ENCODE assay signal across 2 cellular contexts in genomic region chr19:9675358-9675901, GRCh38.
TF ChIP-seq lines count a peak whose summit lies in the region.
"Not testable (repeated sequence)": the region's sequence is repeated elsewhere in the genome, so short reads cannot be mapped to it uniquely, and the experiment has no call there.

No MANE protein-coding gene starts in this region.

TF ChIP-seq in SK-N-SH treated with all-trans-retinoic acid at 6 μM for 48 hours, 23 proteins besides CTCF, POLR2A, EP300 and RAD21:
- 0 out of 2 replicates have a peak, but pooled peaks have one; percentile 4 for TF ChIP-seq SNAI2 (CRISPR knock-in tag; IDR thresholded peaks at IDR 0.05)
TF ChIP-seq in SK-N-SH treated with all-trans-retinoic acid at 6 μM for 48 hours: peak in this region for 1; not testable (repeated sequence) for 22.

TF ChIP-seq in HepG2, 621 proteins besides CTCF, POLR2A, EP300 and RAD21:
- TF ChIP-seq IKZF5 (CRISPR knock-in tag; IDR thresholded peaks at IDR 0.05) (0 out of 2 replicates have a peak, but pooled peaks have one; percentile 7), PRPF4 (IDR thresholded peaks at IDR 0.05; ENCODE audit: low read depth, low read length, poor library complexity, severe bottlenecking) (peak; percentile 44), SP2 (CRISPR knock-in tag; IDR thresholded peaks at IDR 0.05) (0 out of 2 replicates have a peak, but pooled peaks have one; percentile 12), REL (CRISPR knock-in tag; conservative IDR thresholded peaks at IDR 0.05) (0 out of 2 replicates have a peak, but pooled peaks have one; percentile 23), KDM1A (CRISPR knock-in tag; IDR thresholded peaks at IDR 0.05) (0 out of 2 replicates have a peak, but pooled peaks have one; percentile 26), SOX5 (CRISPR knock-in tag; IDR thresholded peaks at IDR 0.05; ENCODE audit: borderline replicate concordance) (0 out of 2 replicates have a peak, but pooled peaks have one; percentile 3), ZNF543 (CRISPR knock-in tag; IDR thresholded peaks at IDR 0.05) (0 out of 2 replicates have a peak, but pooled peaks have one; percentile 57), ZNF362 (CRISPR knock-in tag; IDR thresholded peaks at IDR 0.05; ENCODE audit: borderline replicate concordance) (peak; percentile 56; the same call in 1 of the 2 replicates), ZNF281 (CRISPR knock-in tag; IDR thresholded peaks at IDR 0.05; ENCODE audit: borderline replicate concordance) (peak; percentile 79; the same call in 1 of the 2 replicates), TBX2 (CRISPR knock-in tag; IDR thresholded peaks at IDR 0.05; ENCODE audit: borderline replicate concordance) (peak; percentile 14; the same call in 1 of the 2 replicates), TCF12 (CRISPR knock-in tag; IDR thresholded peaks at IDR 0.05) (0 out of 2 replicates have a peak, but pooled peaks have one; percentile 5)
- not testable (repeated sequence) for TF ChIP-seq TCF12 (IDR thresholded peaks at IDR 0.05)
TF ChIP-seq in HepG2: peak in this region for 11; not testable (repeated sequence) for 610.
